ENCODE assay signal across 21 cellular contexts in the genomic region with DNA sequence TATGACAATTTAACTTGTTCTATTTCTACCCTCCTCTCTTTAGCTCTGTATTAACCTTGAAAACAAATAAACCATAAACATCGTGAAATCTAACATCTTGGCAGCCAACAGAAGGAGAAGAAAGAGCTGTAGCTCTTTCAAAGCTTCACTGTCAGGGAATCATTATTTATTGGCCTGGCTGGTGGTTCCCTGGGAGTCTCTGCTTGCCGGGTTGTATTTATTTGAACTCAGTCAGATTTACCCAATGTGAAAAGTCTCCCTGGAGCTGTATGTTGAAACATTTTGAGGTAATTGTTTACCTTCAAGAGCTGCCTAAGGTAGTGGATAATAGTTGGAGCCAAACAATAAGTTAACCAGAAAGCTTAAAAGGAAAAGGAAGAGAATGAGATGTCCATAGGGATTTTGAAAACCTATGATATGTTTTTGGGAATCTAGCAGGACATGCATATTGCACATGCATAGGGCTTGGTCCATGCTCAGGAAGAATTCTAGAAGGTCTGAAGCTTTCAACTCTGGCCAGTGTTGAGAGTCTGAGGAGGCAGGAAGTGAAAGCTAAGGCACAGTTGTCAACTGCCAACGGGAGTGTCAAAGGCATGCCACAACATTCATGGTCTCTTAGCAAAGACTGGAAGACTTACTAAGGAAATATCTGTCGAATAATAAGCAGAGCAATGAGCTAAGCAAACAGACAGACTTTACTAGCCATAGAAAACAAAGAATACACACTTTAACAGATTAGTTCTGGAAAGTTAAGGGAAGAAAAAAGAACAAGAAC.
"Had no signal": no experiment of that assay in that cellular context is flagged by ENCODE, and none has a peak within 500 bp of the region (broad histone marks: within the 10 kb centered on the region; RNA-seq: fewer than 3 reads in every experiment).

No MANE protein-coding gene starts in this region.

- H3K36me3 ChIP-seq: lower lobe of right lung, neural progenitor cell, pancreas, sigmoid colon, thyroid gland had no signal

- H3K4me3 ChIP-seq: body of pancreas, lower lobe of right lung, neural progenitor cell, pancreas, sigmoid colon, thyroid gland had no signal

- H3K4me2 ChIP-seq: neural progenitor cell had no signal

- H3K9me3 ChIP-seq: body of pancreas, lower lobe of right lung, pancreas, thyroid gland had no signal

- H3K27me3 Mint-ChIP-seq: activated CD4-positive, alpha-beta memory T cell treated with anti-CD3 and anti-CD28 coated beads for 36 hours; activated naive CD8-positive, alpha-beta T cell treated with anti-CD3 and anti-CD28 coated beads, Interleukin-2, amount 10 ng/mL, durations not matched to agents 7 days and 5 days; effector memory CD8-positive, alpha-beta T cell; stimulated activated naive B cell treated with anti-CD40 and anti-IgM and Interleukin-4, amounts not matched to agents 10 μg/mL and 1 μg/mL and 100 μg/mL, for 72 hours; T-helper 17 cell had no signal

- H2AFZ ChIP-seq: neural progenitor cell had no signal

- H3K27me3 ChIP-seq: body of pancreas, neural progenitor cell, pancreas, sigmoid colon, thyroid gland had no signal

- DNase-seq: activated CD4-positive, alpha-beta memory T cell treated with anti-CD3 and anti-CD28 coated beads for 36 hours; activated CD4-positive, alpha-beta T cell treated with anti-CD3 and anti-CD28 coated beads for 4 hours; activated naive CD8-positive, alpha-beta T cell treated with anti-CD3 and anti-CD28 coated beads, Interleukin-2, amount 10 ng/mL, durations not matched to agents 7 days and 5 days; activated T-cell treated with anti-CD3 and anti-CD28 coated beads for 4 hours; body of pancreas; caudate nucleus; effector memory CD8-positive, alpha-beta T cell; foreskin melanocyte; glutamatergic neuron; hypothalamus; islet precursor cell; lower lobe of right lung; midbrain; pancreas; sigmoid colon; stimulated activated naive B cell treated with anti-CD40 and anti-IgM and Interleukin-4, amounts not matched to agents 10 μg/mL and 1 μg/mL and 100 μg/mL, for 72 hours; T-helper 17 cell; thyroid gland had no signal

- H3K27ac Mint-ChIP-seq: activated CD4-positive, alpha-beta memory T cell treated with anti-CD3 and anti-CD28 coated beads for 36 hours; activated naive CD8-positive, alpha-beta T cell treated with anti-CD3 and anti-CD28 coated beads, Interleukin-2, amount 10 ng/mL, durations not matched to agents 7 days and 5 days; activated T-helper 1 cell treated with anti-CD3 and anti-CD28 coated beads, Interleukin-12 subunit alpha, Interleukin-12 subunit beta, Interleukin-2, Interleukin-4 antibody, amounts not matched to agents 30 ng/mL and 10 ng/mL and 1 ng/mL, durations not matched to agents 14 hours and 24 hours and 36 hours; effector memory CD8-positive, alpha-beta T cell; neural progenitor cell; stimulated activated naive B cell treated with anti-CD40 and anti-IgM and Interleukin-4, amounts not matched to agents 10 μg/mL and 1 μg/mL and 100 μg/mL, for 72 hours; T-helper 17 cell; WTC11 had no signal

- H3K4me1 ChIP-seq: body of pancreas, lower lobe of right lung, neural progenitor cell, pancreas, thyroid gland had no signal

- H3K9ac ChIP-seq: neural progenitor cell had no signal

- H3K4me3 Mint-ChIP-seq: activated CD4-positive, alpha-beta memory T cell treated with anti-CD3 and anti-CD28 coated beads for 36 hours; activated naive CD8-positive, alpha-beta T cell treated with anti-CD3 and anti-CD28 coated beads, Interleukin-2, amount 10 ng/mL, durations not matched to agents 7 days and 5 days; activated T-helper 1 cell treated with anti-CD3 and anti-CD28 coated beads, Interleukin-12 subunit alpha, Interleukin-12 subunit beta, Interleukin-2, Interleukin-4 antibody, amounts not matched to agents 30 ng/mL and 10 ng/mL and 1 ng/mL, durations not matched to agents 14 hours and 24 hours and 36 hours; effector memory CD8-positive, alpha-beta T cell; neural progenitor cell; stimulated activated naive B cell treated with anti-CD40 and anti-IgM and Interleukin-4, amounts not matched to agents 10 μg/mL and 1 μg/mL and 100 μg/mL, for 72 hours; T-helper 17 cell; WTC11 had no signal

- H3K27ac ChIP-seq: body of pancreas, lower lobe of right lung, neural progenitor cell, pancreas, sigmoid colon, thyroid gland had no signal

- H3K36me3 Mint-ChIP-seq: activated CD4-positive, alpha-beta memory T cell treated with anti-CD3 and anti-CD28 coated beads for 36 hours; activated naive CD8-positive, alpha-beta T cell treated with anti-CD3 and anti-CD28 coated beads, Interleukin-2, amount 10 ng/mL, durations not matched to agents 7 days and 5 days; neural progenitor cell; stimulated activated naive B cell treated with anti-CD40 and anti-IgM and Interleukin-4, amounts not matched to agents 10 μg/mL and 1 μg/mL and 100 μg/mL, for 72 hours had no signal

- H3K4me1 Mint-ChIP-seq: activated naive CD8-positive, alpha-beta T cell treated with anti-CD3 and anti-CD28 coated beads, Interleukin-2, amount 10 ng/mL, durations not matched to agents 7 days and 5 days; neural progenitor cell; stimulated activated naive B cell treated with anti-CD40 and anti-IgM and Interleukin-4, amounts not matched to agents 10 μg/mL and 1 μg/mL and 100 μg/mL, for 72 hours; T-helper 17 cell had no signal

- ATAC-seq: body of pancreas; effector memory CD8-positive, alpha-beta T cell; lower lobe of right lung; pancreas; stimulated activated naive B cell treated with anti-CD40 and anti-IgM and Interleukin-4, amounts not matched to agents 10 μg/mL and 1 μg/mL and 100 μg/mL, for 72 hours; T-helper 17 cell; WTC11 had no signal
